Comparison of ENCODE assay signal across 17 cellular contexts in genomic region chr12:89884917-89885316, GRCh38.
"Had no signal": no experiment of that assay in that cellular context is flagged by ENCODE, and none has a peak within 500 bp of the region (broad histone marks: within the 10 kb centered on the region; RNA-seq: fewer than 3 reads in every experiment).

No MANE protein-coding gene starts in this region.

- DNase-seq: activated CD4-positive, alpha-beta memory T cell treated with anti-CD3 and anti-CD28 coated beads, Interleukin-2, amount 10 ng/mL, durations not matched to agents 7 days and 5 days; activated CD4-positive, alpha-beta T cell treated with anti-CD3 and anti-CD28 coated beads for 1 hour; activated gamma-delta T cell; activated naive CD8-positive, alpha-beta T cell treated with anti-CD3 and anti-CD28 coated beads, Interleukin-2, amount 10 ng/mL, durations not matched to agents 7 days and 5 days; activated T-cell treated with anti-CD3 and anti-CD28 coated beads, Interleukin-2, amount 50 U/mL, for 48 hours; anterior cingulate cortex; foreskin melanocyte; heart right ventricle; islet precursor cell; mammary epithelial cell; mucosa of descending colon; naive thymus-derived CD8-positive, alpha-beta T cell; pancreas; stimulated activated CD4-positive, alpha-beta T cell treated with anti-CD3 and anti-CD28 coated beads, Interleukin-15, amount 100 ng/mL, for 24 hours; stimulated activated CD4-positive, alpha-beta T cell treated with anti-CD3 and anti-CD28 coated beads, Interleukin-4, amount 100 ng/mL, for 4 hours had no signal

- H3K9me3 ChIP-seq: breast epithelium, heart right ventricle, mucosa of descending colon, pancreas had no signal

- H3K27me3 ChIP-seq: breast epithelium, heart right ventricle, pancreas had no signal

- H3K4me1 ChIP-seq: breast epithelium, pancreas had no signal

- H3K27ac ChIP-seq: breast epithelium, heart right ventricle, pancreas had no signal

- H3K4me3 ChIP-seq: breast epithelium, heart right ventricle, mucosa of descending colon, pancreas had no signal

- ATAC-seq: heart right ventricle; left lobe of liver; mucosa of descending colon; naive thymus-derived CD8-positive, alpha-beta T cell; pancreas had no signal

- H3K36me3 ChIP-seq: breast epithelium, heart right ventricle, pancreas had no signal
